Comparison of ENCODE assay signal across 13 cellular contexts in the genomic region with DNA sequence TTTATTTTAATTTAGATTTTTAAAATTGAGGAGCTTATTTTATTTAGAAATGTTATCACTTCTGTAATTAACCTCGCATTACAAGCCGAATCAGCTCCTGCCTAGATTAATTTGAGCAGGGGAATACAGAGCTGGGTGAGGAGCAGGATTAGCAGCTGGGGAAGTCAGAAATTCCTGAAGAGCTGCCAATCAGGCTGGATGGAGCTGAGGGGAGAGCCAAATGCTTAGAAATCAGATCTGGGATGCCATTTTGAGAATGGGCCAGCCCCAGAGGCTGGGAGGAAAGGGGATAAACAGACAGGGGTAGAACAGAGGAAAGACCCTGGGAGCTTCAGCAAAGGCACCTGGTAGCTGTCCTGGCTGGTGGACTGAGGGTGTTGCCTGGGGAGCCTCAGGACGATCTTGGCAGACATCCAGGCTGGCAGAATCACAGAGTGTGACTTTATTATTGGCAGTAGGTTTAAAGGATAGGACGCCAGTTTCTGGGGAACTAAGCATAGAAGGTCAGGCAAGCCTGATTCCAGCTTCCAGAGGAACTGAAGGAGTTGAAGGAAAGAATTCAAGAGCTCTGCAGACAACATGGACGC.
A peak's percentile ranks its signal among the peaks of the same experiment; 100 is the strongest.
DNase-seq lines count a peak whose midpoint lies in the region; ATAC-seq and TF ChIP-seq lines count a peak whose summit lies in the region.
"Had no signal": no experiment of that assay in that cellular context is flagged by ENCODE, and none has a peak within 500 bp of the region (broad histone marks: within the 10 kb centered on the region; RNA-seq: fewer than 3 reads in every experiment).

No MANE protein-coding gene starts in this region.

- no peaks in the 10 kb centered on the region for H3K9me3 Mint-ChIP-seq in activated T-helper 2 cell treated with anti-CD3 and anti-CD28 coated beads, Interferon-gamma antibody, Interleukin-2, Interleukin-4, amounts not matched to agents 10 μg/mL and 5 μg/mL and 100 μg/mL, durations not matched to agents 14 hours and 24 hours and 36 hours
- H3K9me3 Mint-ChIP-seq in activated CD4-positive, alpha-beta T cell treated with anti-CD3 and anti-CD28 coated beads, Interleukin-2, amount 10 ng/mL, durations not matched to agents 7 days and 5 days, result no peaks in the 10 kb centered on the region
- H3K9me3 Mint-ChIP-seq: activated naive CD4-positive, alpha-beta T cell treated with anti-CD3 and anti-CD28 coated beads for 36 hours; CD8-positive, alpha-beta memory T cell had no signal

- WGBS in heart right ventricle, 2 donors, result 19 to 24% methylated on average over 5 of the region's 5 CpGs
- 24 to 56% methylated on average over 5 of the region's 5 CpGs for WGBS in sigmoid colon, 2 donors

- H3K9me3 ChIP-seq in heart right ventricle, result no peaks in the 10 kb centered on the region
- H3K9me3 ChIP-seq in sigmoid colon, result no peaks in the 10 kb centered on the region

- no peak for TF ChIP-seq EP300 in sigmoid colon (IDR thresholded peaks at IDR 0.05)

- POLR2A ChIA-PET in activated CD4-positive, alpha-beta T cell treated with anti-CD3 and anti-CD28 coated beads, Interleukin-2, amount 10 ng/mL, durations not matched to agents 7 days and 5 days (lab: Charles Lee), result no interaction called here

- H3K4me3 ChIP-seq in heart right ventricle (peak overlapping the region in 1 of 10 donors; percentile 9), sigmoid colon (no peak overlapping the region)

- DNase-seq in DMS79 treated with DMSO at 0.1 percent for 48 hours (lab: John Stamatoyannopoulos, UW) (peak; percentile 19), DMS79 (lab: John Stamatoyannopoulos, UW) (no peak), NCI-H69 (lab: John Stamatoyannopoulos, UW) (peak; percentile 86), heart right ventricle (peak; percentile 28 to 49), sigmoid colon (peak; percentile 67), GF-D8 (lab: John Stamatoyannopoulos, UW) (no peak)
- DNase-seq in activated T-helper 2 cell treated with anti-CD3 and anti-CD28 coated beads, Interferon-gamma antibody, Interleukin-2, Interleukin-4, amounts not matched to agents 10 μg/mL and 5 μg/mL and 100 μg/mL, durations not matched to agents 14 hours and 24 hours and 36 hours (ENCODE audit: low spot score), result no peak
- DNase-seq in activated CD4-positive, alpha-beta T cell treated with anti-CD3 and anti-CD28 coated beads, Interleukin-2, amount 10 ng/mL, durations not matched to agents 7 days and 5 days, result no peak
- DNase-seq: activated naive CD4-positive, alpha-beta T cell treated with anti-CD3 and anti-CD28 coated beads for 36 hours; CD8-positive, alpha-beta memory T cell; MV-4-11; naive B cell had no signal

- intact Hi-C loops in heart right ventricle (cut with DNase I), result no loop called here
- intact Hi-C loops in sigmoid colon (cut with DNase I), result no loop called here
- intact Hi-C loops in activated T-helper 2 cell treated with anti-CD3 and anti-CD28 coated beads, Interferon-gamma antibody, Interleukin-2, Interleukin-4, amounts not matched to agents 10 μg/mL and 5 μg/mL and 100 μg/mL, durations not matched to agents 14 hours and 24 hours and 36 hours (cut with micrococcal nuclease), result no loop called here

- ATAC-seq in heart right ventricle, result peak; percentile 79 to 94 (median 90)

- H3K27me3 ChIP-seq in heart right ventricle, result no peaks in the 10 kb centered on the region
- H3K27me3 ChIP-seq in sigmoid colon, result no peaks in the 10 kb centered on the region

- no peak overlapping the region for H3K27ac Mint-ChIP-seq in activated T-helper 2 cell treated with anti-CD3 and anti-CD28 coated beads, Interferon-gamma antibody, Interleukin-2, Interleukin-4, amounts not matched to agents 10 μg/mL and 5 μg/mL and 100 μg/mL, durations not matched to agents 14 hours and 24 hours and 36 hours
- no peak overlapping the region for H3K27ac Mint-ChIP-seq in activated CD4-positive, alpha-beta T cell treated with anti-CD3 and anti-CD28 coated beads, Interleukin-2, amount 10 ng/mL, durations not matched to agents 7 days and 5 days
- H3K27ac Mint-ChIP-seq: activated naive CD4-positive, alpha-beta T cell treated with anti-CD3 and anti-CD28 coated beads for 36 hours; CD8-positive, alpha-beta memory T cell; naive B cell had no signal

- no peaks in the 10 kb centered on the region for H3K4me1 Mint-ChIP-seq in activated T-helper 2 cell treated with anti-CD3 and anti-CD28 coated beads, Interferon-gamma antibody, Interleukin-2, Interleukin-4, amounts not matched to agents 10 μg/mL and 5 μg/mL and 100 μg/mL, durations not matched to agents 14 hours and 24 hours and 36 hours (ENCODE audit: low read depth)
- no peaks in the 10 kb centered on the region for H3K4me1 Mint-ChIP-seq in activated CD4-positive, alpha-beta T cell treated with anti-CD3 and anti-CD28 coated beads, Interleukin-2, amount 10 ng/mL, durations not matched to agents 7 days and 5 days
- H3K4me1 Mint-ChIP-seq: CD8-positive, alpha-beta memory T cell had no signal

- H3K27me3 Mint-ChIP-seq in activated T-helper 2 cell treated with anti-CD3 and anti-CD28 coated beads, Interferon-gamma antibody, Interleukin-2, Interleukin-4, amounts not matched to agents 10 μg/mL and 5 μg/mL and 100 μg/mL, durations not matched to agents 14 hours and 24 hours and 36 hours (ENCODE audit: low read depth), result peaks cover 7% of the 10 kb centered on the region
- H3K27me3 Mint-ChIP-seq in activated CD4-positive, alpha-beta T cell treated with anti-CD3 and anti-CD28 coated beads, Interleukin-2, amount 10 ng/mL, durations not matched to agents 7 days and 5 days, result peaks cover 9% of the 10 kb centered on the region

- no peak for TF ChIP-seq CTCF in heart right ventricle (IDR thresholded peaks at IDR 0.05)
- no peak for TF ChIP-seq CTCF in sigmoid colon (IDR thresholded peaks at IDR 0.05)

- no peaks in the 10 kb centered on the region for H3K36me3 ChIP-seq in heart right ventricle
- no peaks in the 10 kb centered on the region for H3K36me3 ChIP-seq in sigmoid colon

- H3K36me3 Mint-ChIP-seq in activated T-helper 2 cell treated with anti-CD3 and anti-CD28 coated beads, Interferon-gamma antibody, Interleukin-2, Interleukin-4, amounts not matched to agents 10 μg/mL and 5 μg/mL and 100 μg/mL, durations not matched to agents 14 hours and 24 hours and 36 hours (ENCODE audit: low read depth), result no peaks in the 10 kb centered on the region
- H3K36me3 Mint-ChIP-seq in activated CD4-positive, alpha-beta T cell treated with anti-CD3 and anti-CD28 coated beads, Interleukin-2, amount 10 ng/mL, durations not matched to agents 7 days and 5 days (ENCODE audit: low read depth), result no peaks in the 10 kb centered on the region
- H3K36me3 Mint-ChIP-seq: CD8-positive, alpha-beta memory T cell; naive B cell had no signal

- no peak overlapping the region for H3K4me3 Mint-ChIP-seq in activated T-helper 2 cell treated with anti-CD3 and anti-CD28 coated beads, Interferon-gamma antibody, Interleukin-2, Interleukin-4, amounts not matched to agents 10 μg/mL and 5 μg/mL and 100 μg/mL, durations not matched to agents 14 hours and 24 hours and 36 hours (ENCODE audit: low read depth)
- H3K4me3 Mint-ChIP-seq in activated CD4-positive, alpha-beta T cell treated with anti-CD3 and anti-CD28 coated beads, Interleukin-2, amount 10 ng/mL, durations not matched to agents 7 days and 5 days, result no peak overlapping the region
- H3K4me3 Mint-ChIP-seq: activated naive CD4-positive, alpha-beta T cell treated with anti-CD3 and anti-CD28 coated beads for 36 hours; CD8-positive, alpha-beta memory T cell; naive B cell had no signal

- CTCF ChIA-PET in activated CD4-positive, alpha-beta T cell treated with anti-CD3 and anti-CD28 coated beads, Interleukin-2, amount 10 ng/mL, durations not matched to agents 7 days and 5 days (lab: Charles Lee), result interaction anchor here (0.6 to 0.8 kb wide), 2 partner anchors 30 to 38 kb away, joined by 3 to 4 read pairs; no protein-coding TSS in a partner anchor

- TF ChIP-seq POLR2A in sigmoid colon (IDR thresholded peaks at IDR 0.05), result no peak

- H3K27ac ChIP-seq in heart right ventricle (peak overlapping the region in 7 of 10 donors; percentile 3 to 62 (median 50)), sigmoid colon (peak overlapping the region in 2 of 4 donors; percentile 55 to 58)
- H3K27ac ChIP-seq: 22Rv1 had no signal

- peaks cover 0 to 29% (median 21%) of the 10 kb centered on the region in 9 donors for H3K4me1 ChIP-seq in heart right ventricle
- H3K4me1 ChIP-seq in sigmoid colon, result peaks cover 0 to 44% (median 19%) of the 10 kb centered on the region in 4 donors

Comparison
In these comparisons a context has a peak if more than half of its experiments do, and no peak if none do; other contexts are left out.
1. DNase-seq: peak in DMS79 treated with DMSO at 0.1 percent for 48 hours (single experiment), NCI-H69 (single experiment), heart right ventricle (2 of 2) and sigmoid colon (single experiment); none in DMS79 (single experiment), activated T-helper 2 cell treated with anti-CD3 and anti-CD28 coated beads, Interferon-gamma antibody, Interleukin-2, Interleukin-4, amounts not matched to agents 10 μg/mL and 5 μg/mL and 100 μg/mL, durations not matched to agents 14 hours and 24 hours and 36 hours (single experiment), activated CD4-positive, alpha-beta T cell treated with anti-CD3 and anti-CD28 coated beads, Interleukin-2, amount 10 ng/mL, durations not matched to agents 7 days and 5 days (single experiment) and GF-D8 (single experiment).